In the genomic region with DNA sequence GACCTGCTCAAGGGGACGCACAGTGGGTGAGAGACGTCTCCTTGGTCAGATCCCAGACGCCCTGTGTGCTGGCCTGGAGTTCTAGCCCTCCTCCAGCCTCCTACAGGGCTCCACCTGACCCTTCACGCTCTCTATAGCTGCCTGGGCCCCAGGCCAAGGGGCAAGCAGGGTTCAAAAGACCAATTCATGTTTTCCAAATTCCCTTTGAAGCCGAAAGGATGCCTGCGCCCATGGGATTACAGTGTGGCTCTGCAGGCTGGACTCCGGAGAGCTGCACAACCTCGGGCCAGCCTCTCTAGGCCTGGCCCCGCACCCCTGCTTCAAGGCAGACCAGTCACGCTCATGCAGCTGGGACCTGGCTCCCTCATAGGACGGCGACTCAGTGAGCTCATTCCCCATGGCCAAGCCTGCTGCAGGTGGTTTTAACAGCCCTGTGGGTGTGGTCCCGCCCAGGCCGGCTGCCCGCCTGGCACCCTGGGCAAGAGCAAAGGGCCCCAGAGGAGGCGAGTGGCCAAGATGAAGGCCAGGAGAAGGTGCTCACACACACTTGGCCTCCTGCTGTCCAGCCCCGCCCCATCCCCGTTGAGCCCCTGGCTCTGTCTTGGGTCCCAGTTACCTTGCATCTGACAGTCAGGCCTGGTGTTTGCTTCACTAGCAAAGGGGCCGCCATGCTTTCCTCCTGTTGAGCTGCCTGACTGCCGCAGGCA, we compare ENCODE assay signal across 1 cellular context.
TF ChIP-seq lines count a peak whose summit lies in the region.

No MANE protein-coding gene starts in this region.

TF ChIP-seq in HepG2, 621 proteins besides CTCF, POLR2A, EP300 and RAD21 (continued from another document and continues in another):
- TF ChIP-seq ESRRA (CRISPR knock-in tag; IDR thresholded peaks at IDR 0.05; ENCODE audit: low read depth), result peak; percentile 72; the same call in 1 of the 2 replicates
- peak; percentile 43 for TF ChIP-seq PHF8 (CRISPR knock-in tag; IDR thresholded peaks at IDR 0.05)
- TF ChIP-seq, protein P1, sequence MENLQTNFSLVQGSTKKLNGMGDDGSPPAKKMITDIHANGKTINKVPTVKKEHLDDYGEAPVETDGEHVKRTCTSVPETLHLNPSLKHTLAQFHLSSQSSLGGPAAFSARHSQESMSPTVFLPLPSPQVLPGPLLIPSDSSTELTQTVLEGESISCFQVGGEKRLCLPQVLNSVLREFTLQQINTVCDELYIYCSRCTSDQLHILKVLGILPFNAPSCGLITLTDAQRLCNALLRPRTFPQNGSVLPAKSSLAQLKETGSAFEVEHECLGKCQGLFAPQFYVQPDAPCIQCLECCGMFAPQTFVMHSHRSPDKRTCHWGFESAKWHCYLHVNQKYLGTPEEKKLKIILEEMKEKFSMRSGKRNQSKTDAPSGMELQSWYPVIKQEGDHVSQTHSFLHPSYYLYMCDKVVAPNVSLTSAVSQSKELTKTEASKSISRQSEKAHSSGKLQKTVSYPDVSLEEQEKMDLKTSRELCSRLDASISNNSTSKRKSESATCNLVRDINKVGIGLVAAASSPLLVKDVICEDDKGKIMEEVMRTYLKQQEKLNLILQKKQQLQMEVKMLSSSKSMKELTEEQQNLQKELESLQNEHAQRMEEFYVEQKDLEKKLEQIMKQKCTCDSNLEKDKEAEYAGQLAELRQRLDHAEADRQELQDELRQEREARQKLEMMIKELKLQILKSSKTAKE (CRISPR knock-in tag; IDR thresholded peaks at IDR 0.05; ENCODE audit: borderline replicate concordance), result peak; percentile 80
- TF ChIP-seq FOXO1 (CRISPR knock-in tag; IDR thresholded peaks at IDR 0.05), result peak; percentile 87
- TF ChIP-seq, protein P2, sequence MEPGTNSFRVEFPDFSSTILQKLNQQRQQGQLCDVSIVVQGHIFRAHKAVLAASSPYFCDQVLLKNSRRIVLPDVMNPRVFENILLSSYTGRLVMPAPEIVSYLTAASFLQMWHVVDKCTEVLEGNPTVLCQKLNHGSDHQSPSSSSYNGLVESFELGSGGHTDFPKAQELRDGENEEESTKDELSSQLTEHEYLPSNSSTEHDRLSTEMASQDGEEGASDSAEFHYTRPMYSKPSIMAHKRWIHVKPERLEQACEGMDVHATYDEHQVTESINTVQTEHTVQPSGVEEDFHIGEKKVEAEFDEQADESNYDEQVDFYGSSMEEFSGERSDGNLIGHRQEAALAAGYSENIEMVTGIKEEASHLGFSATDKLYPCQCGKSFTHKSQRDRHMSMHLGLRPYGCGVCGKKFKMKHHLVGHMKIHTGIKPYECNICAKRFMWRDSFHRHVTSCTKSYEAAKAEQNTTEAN (CRISPR knock-in tag; conservative IDR thresholded peaks at IDR 0.05), result peak; percentile 66
- no peak for TF ChIP-seq ZNF619 (CRISPR knock-in tag; IDR thresholded peaks at IDR 0.05)
- TF ChIP-seq TARDBP (CRISPR knock-in tag; IDR thresholded peaks at IDR 0.05), result peak; percentile 65; the same call in 1 of the 2 replicates
- no peak for TF ChIP-seq SMYD3 (CRISPR knock-in tag; IDR thresholded peaks at IDR 0.05)
- TF ChIP-seq GATAD2A (CRISPR knock-in tag; IDR thresholded peaks at IDR 0.05), result peak; percentile 77
- peak; percentile 79 for TF ChIP-seq SKI (IDR thresholded peaks at IDR 0.05; ENCODE audit: partially characterized antibody)
- TF ChIP-seq ZNF572 (CRISPR knock-in tag; IDR thresholded peaks at IDR 0.05), result no peak
- no peak for TF ChIP-seq HES4 (CRISPR knock-in tag; IDR thresholded peaks at IDR 0.05; ENCODE audit: borderline replicate concordance)
- TF ChIP-seq HNF1B (CRISPR knock-in tag; IDR thresholded peaks at IDR 0.05), result peak; percentile 83
- peak; percentile 60; the same call in 1 of the 2 replicates for TF ChIP-seq RCOR2 (CRISPR knock-in tag; IDR thresholded peaks at IDR 0.05)
- peak; percentile 77 for TF ChIP-seq ZEB1 (IDR thresholded peaks at IDR 0.05; ENCODE audit: insufficient replicate concordance, low read depth)
- TF ChIP-seq ZNF883 (CRISPR knock-in tag; IDR thresholded peaks at IDR 0.05; ENCODE audit: not compliant biosample characterization), result peak; percentile 28
- TF ChIP-seq, protein P3, sequence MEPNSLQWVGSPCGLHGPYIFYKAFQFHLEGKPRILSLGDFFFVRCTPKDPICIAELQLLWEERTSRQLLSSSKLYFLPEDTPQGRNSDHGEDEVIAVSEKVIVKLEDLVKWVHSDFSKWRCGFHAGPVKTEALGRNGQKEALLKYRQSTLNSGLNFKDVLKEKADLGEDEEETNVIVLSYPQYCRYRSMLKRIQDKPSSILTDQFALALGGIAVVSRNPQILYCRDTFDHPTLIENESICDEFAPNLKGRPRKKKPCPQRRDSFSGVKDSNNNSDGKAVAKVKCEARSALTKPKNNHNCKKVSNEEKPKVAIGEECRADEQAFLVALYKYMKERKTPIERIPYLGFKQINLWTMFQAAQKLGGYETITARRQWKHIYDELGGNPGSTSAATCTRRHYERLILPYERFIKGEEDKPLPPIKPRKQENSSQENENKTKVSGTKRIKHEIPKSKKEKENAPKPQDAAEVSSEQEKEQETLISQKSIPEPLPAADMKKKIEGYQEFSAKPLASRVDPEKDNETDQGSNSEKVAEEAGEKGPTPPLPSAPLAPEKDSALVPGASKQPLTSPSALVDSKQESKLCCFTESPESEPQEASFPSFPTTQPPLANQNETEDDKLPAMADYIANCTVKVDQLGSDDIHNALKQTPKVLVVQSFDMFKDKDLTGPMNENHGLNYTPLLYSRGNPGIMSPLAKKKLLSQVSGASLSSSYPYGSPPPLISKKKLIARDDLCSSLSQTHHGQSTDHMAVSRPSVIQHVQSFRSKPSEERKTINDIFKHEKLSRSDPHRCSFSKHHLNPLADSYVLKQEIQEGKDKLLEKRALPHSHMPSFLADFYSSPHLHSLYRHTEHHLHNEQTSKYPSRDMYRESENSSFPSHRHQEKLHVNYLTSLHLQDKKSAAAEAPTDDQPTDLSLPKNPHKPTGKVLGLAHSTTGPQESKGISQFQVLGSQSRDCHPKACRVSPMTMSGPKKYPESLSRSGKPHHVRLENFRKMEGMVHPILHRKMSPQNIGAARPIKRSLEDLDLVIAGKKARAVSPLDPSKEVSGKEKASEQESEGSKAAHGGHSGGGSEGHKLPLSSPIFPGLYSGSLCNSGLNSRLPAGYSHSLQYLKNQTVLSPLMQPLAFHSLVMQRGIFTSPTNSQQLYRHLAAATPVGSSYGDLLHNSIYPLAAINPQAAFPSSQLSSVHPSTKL (CRISPR knock-in tag; IDR thresholded peaks at IDR 0.05), result peak; percentile 88
- peak; percentile 92 for TF ChIP-seq RXRA (CRISPR knock-in tag; IDR thresholded peaks at IDR 0.05)
- TF ChIP-seq, protein P4, sequence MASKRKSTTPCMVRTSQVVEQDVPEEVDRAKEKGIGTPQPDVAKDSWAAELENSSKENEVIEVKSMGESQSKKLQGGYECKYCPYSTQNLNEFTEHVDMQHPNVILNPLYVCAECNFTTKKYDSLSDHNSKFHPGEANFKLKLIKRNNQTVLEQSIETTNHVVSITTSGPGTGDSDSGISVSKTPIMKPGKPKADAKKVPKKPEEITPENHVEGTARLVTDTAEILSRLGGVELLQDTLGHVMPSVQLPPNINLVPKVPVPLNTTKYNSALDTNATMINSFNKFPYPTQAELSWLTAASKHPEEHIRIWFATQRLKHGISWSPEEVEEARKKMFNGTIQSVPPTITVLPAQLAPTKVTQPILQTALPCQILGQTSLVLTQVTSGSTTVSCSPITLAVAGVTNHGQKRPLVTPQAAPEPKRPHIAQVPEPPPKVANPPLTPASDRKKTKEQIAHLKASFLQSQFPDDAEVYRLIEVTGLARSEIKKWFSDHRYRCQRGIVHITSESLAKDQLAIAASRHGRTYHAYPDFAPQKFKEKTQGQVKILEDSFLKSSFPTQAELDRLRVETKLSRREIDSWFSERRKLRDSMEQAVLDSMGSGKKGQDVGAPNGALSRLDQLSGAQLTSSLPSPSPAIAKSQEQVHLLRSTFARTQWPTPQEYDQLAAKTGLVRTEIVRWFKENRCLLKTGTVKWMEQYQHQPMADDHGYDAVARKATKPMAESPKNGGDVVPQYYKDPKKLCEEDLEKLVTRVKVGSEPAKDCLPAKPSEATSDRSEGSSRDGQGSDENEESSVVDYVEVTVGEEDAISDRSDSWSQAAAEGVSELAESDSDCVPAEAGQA (IDR thresholded peaks at IDR 0.05; ENCODE audit: low read depth), result peak; percentile 42; the same call in 1 of the 2 replicates
- TF ChIP-seq, protein P4 (CRISPR knock-in tag; IDR thresholded peaks at IDR 0.05; ENCODE audit: borderline replicate concordance), result no peak
- TF ChIP-seq HNF4A (CRISPR knock-in tag; IDR thresholded peaks at IDR 0.05), result peak; percentile 98
- peak; percentile 64; the same call in 1 of the 2 replicates for TF ChIP-seq ZNF800 (CRISPR knock-in tag; IDR thresholded peaks at IDR 0.05)
- TF ChIP-seq FOSL2 (CRISPR knock-in tag; IDR thresholded peaks at IDR 0.05), result peak; percentile 58
- TF ChIP-seq ZBTB39 (CRISPR knock-in tag; IDR thresholded peaks at IDR 0.05), result 0 out of 2 replicates have a peak, but pooled peaks have one; percentile 62
- no peak for TF ChIP-seq CAMTA2 (CRISPR knock-in tag; IDR thresholded peaks at IDR 0.05; ENCODE audit: borderline replicate concordance)
- TF ChIP-seq MIER3 (CRISPR knock-in tag; IDR thresholded peaks at IDR 0.05; ENCODE audit: borderline replicate concordance), result peak; percentile 54; the same call in 1 of the 2 replicates
- peak; percentile 71 for TF ChIP-seq PATZ1 (CRISPR knock-in tag; IDR thresholded peaks at IDR 0.05)
- no peak for TF ChIP-seq ZC3H13 (CRISPR knock-in tag; IDR thresholded peaks at IDR 0.05)
- TF ChIP-seq, protein P5, sequence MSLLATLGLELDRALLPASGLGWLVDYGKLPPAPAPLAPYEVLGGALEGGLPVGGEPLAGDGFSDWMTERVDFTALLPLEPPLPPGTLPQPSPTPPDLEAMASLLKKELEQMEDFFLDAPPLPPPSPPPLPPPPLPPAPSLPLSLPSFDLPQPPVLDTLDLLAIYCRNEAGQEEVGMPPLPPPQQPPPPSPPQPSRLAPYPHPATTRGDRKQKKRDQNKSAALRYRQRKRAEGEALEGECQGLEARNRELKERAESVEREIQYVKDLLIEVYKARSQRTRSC (CRISPR knock-in tag; IDR thresholded peaks at IDR 0.05; ENCODE audit: low read depth), result no peak
- peak; percentile 28 for TF ChIP-seq BHLHE40 (IDR thresholded peaks at IDR 0.05; ENCODE audit: low read length)
